In genomic region chr6:167678102-167679101, GRCh38 we compare ENCODE assay signal across 1 cellular context.
TF ChIP-seq lines count a peak whose summit lies in the region.

No MANE protein-coding gene starts in this region.

TF ChIP-seq in H1, 55 proteins besides CTCF, POLR2A, EP300 and RAD21 (continued from another document):
- TF ChIP-seq CHD7 (IDR thresholded peaks at IDR 0.05; ENCODE audit: insufficient replicate concordance, low read length) (no peak), CTBP2 (IDR thresholded peaks at IDR 0.05; ENCODE audit: borderline replicate concordance, insufficient read depth, insufficient read length, low read length) (peak; percentile 51), SIRT6 (IDR thresholded peaks at IDR 0.05; ENCODE audit: low read length) (no peak), BACH1 (IDR thresholded peaks at IDR 0.05; ENCODE audit: low read length) (no peak; the same call in 1 of the 2 replicates), YY1 (IDR thresholded peaks at IDR 0.05; ENCODE audit: low read depth, low read length) (no peak), EGR1 (IDR thresholded peaks at IDR 0.05; ENCODE audit: borderline replicate concordance, low read depth, low read length) (no peak), CHD1 (IDR thresholded peaks at IDR 0.05; ENCODE audit: low read depth, low read length) (no peak), PHF8 (conservative IDR thresholded peaks at IDR 0.05; ENCODE audit: low read depth, low read length) (0 out of 2 replicates have a peak, but pooled peaks have one; percentile 29), CREB1 (IDR thresholded peaks at IDR 0.05) (no peak), RNF2 (IDR thresholded peaks at IDR 0.05; ENCODE audit: borderline replicate concordance, low read depth, low read length, missing control alignments, poor library complexity, severe bottlenecking) (no peak), BRCA1 (IDR thresholded peaks at IDR 0.05; ENCODE audit: low read depth, low read length) (no peak), HDAC6 (IDR thresholded peaks at IDR 0.05; ENCODE audit: low read depth, low read length) (no peak), CBX5 (IDR thresholded peaks at IDR 0.05; ENCODE audit: low read depth, low read length) (no peak), TCF12 (IDR thresholded peaks at IDR 0.05; ENCODE audit: low read depth, low read length) (0 out of 2 replicates have a peak, but pooled peaks have one; percentile 5), ATF3 (IDR thresholded peaks at IDR 0.05; ENCODE audit: insufficient read depth, low read depth, low read length) (no peak), HDAC2 (IDR thresholded peaks at IDR 0.05; ENCODE audit: borderline replicate concordance in 1 of 2, low read depth in 2 of 2, low read length in 2 of 2) (0 out of 4 replicates have a peak, but pooled peaks of 1 of the 2 experiments have one; percentile 49), RFX5 (IDR thresholded peaks at IDR 0.05; ENCODE audit: borderline replicate concordance, low read depth, low read length) (no peak), BCL11A (IDR thresholded peaks at IDR 0.05; ENCODE audit: low read depth in 2 of 2, low read length in 2 of 2) (no peak), SP4 (IDR thresholded peaks at IDR 0.05; ENCODE audit: low read length) (no peak), RBBP5 (IDR thresholded peaks at IDR 0.05; ENCODE audit: borderline replicate concordance, low read depth, low read length) (peak; percentile 48; the same call in 1 of the 2 replicates), GTF2F1 (IDR thresholded peaks at IDR 0.05; ENCODE audit: borderline replicate concordance, low read depth, low read length) (no peak), RXRA (IDR thresholded peaks at IDR 0.05; ENCODE audit: insufficient read depth, low read depth, low read length) (no peak), USF2 (IDR thresholded peaks at IDR 0.05; ENCODE audit: low read length) (no peak), KDM5A (IDR thresholded peaks at IDR 0.05; ENCODE audit: low read length) (no peak), ZNF274 (IDR thresholded peaks at IDR 0.05; ENCODE audit: borderline replicate concordance, extremely low read depth, low read length) (no peak), ASH2L (IDR thresholded peaks at IDR 0.05; ENCODE audit: low read length) (no peak), TAF7 (optimal IDR thresholded peaks at IDR 0.05; ENCODE audit: borderline replicate concordance, low read depth, low read length) (no peak), EZH2 (IDR thresholded peaks at IDR 0.05; ENCODE audit: low read depth, low read length, severe bottlenecking) (no peak), KDM1A (IDR thresholded peaks at IDR 0.05; ENCODE audit: borderline replicate concordance, low read length) (no peak), SUZ12 (IDR thresholded peaks at IDR 0.05; ENCODE audit: low read length) (no peak; the same call in 1 of the 2 replicates), FOSL1 (IDR thresholded peaks at IDR 0.05; ENCODE audit: insufficient read depth, low read depth, low read length) (no peak), KDM4A (IDR thresholded peaks at IDR 0.05; ENCODE audit: low read depth, low read length, severe bottlenecking) (peak; percentile 70), TBP (IDR thresholded peaks at IDR 0.05; ENCODE audit: low read depth, low read length) (no peak), SIX5 (IDR thresholded peaks at IDR 0.05; ENCODE audit: low read depth, low read length) (no peak), TEAD4 (IDR thresholded peaks at IDR 0.05; ENCODE audit: low read depth, low read length) (no peak), SP2 (IDR thresholded peaks at IDR 0.05; ENCODE audit: low read length) (no peak), CEBPB (IDR thresholded peaks at IDR 0.05; ENCODE audit: low read depth, low read length) (no peak), POLR2AphosphoS5 (IDR thresholded peaks at IDR 0.05; ENCODE audit: low read depth, low read length) (no peak), MAFK (IDR thresholded peaks at IDR 0.05; ENCODE audit: low read depth, low read length) (no peak), JUN (IDR thresholded peaks at IDR 0.05; ENCODE audit: low read depth, low read length) (no peak)
